ENCODE assay signal across 11 cellular contexts in genomic region chr9:136090768-136091581, GRCh38. TPM values are rescaled to one million over a fixed set of nuclear protein-coding genes. Genes with fewer than 3 reads are reported as not detected.
DNase-seq lines count a peak whose midpoint lies in the region; ATAC-seq, FAIRE-seq and TF ChIP-seq lines count a peak whose summit lies in the region.
"Had no signal": no experiment of that assay in that cellular context is flagged by ENCODE, and none has a peak within 500 bp of the region (broad histone marks: within the 10 kb centered on the region; RNA-seq: fewer than 3 reads in every experiment).

No MANE protein-coding gene starts in this region.

- H3K4me1 Mint-ChIP-seq in activated T-helper 17 cell treated with anti-CD3 and anti-CD28 coated beads, Interleukin-2, amount 50 U/mL, for 72 hours, result no peaks in the 10 kb centered on the region
- no peaks in the 10 kb centered on the region for H3K4me1 Mint-ChIP-seq in endothelial cell (ENCODE audit: unreplicated experiment)

- no peaks in the 10 kb centered on the region for H3K27me3 Mint-ChIP-seq in activated T-helper 17 cell treated with anti-CD3 and anti-CD28 coated beads, Interleukin-2, amount 50 U/mL, for 72 hours
- peaks cover 10% of the 10 kb centered on the region for H3K27me3 Mint-ChIP-seq in endothelial cell (ENCODE audit: unreplicated experiment)

- intact Hi-C loops in left ventricle myocardium superior (cut with micrococcal nuclease), result no loop called here
- intact Hi-C loops in gastrocnemius medialis (cut with DNase I; ENCODE audit: low total_unique reads), result loop anchor here (5.0 kb wide), 1 partner anchor 184 kb away; the partner anchor contains the start of gene CAMSAP1

- no peak overlapping the region for H3K4me3 Mint-ChIP-seq in activated T-helper 17 cell treated with anti-CD3 and anti-CD28 coated beads, Interleukin-2, amount 50 U/mL, for 72 hours
- no peak overlapping the region for H3K4me3 Mint-ChIP-seq in endothelial cell (ENCODE audit: unreplicated experiment)

- DNase-seq in left ventricle myocardium superior (peak; percentile 84), gastrocnemius medialis (peak in 1 of 2 donors; percentile 43), superior temporal gyrus (ENCODE audit: extremely low spot score) (no peak), endothelial cell (ENCODE audit: low spot score) (no peak)
- DNase-seq: hippocampal formation had no signal

- peak overlapping the region; percentile 95 to 100 (median 98) for H3K27ac ChIP-seq in gastrocnemius medialis
- H3K27ac ChIP-seq: parathyroid adenoma had no signal

- no peak for TF ChIP-seq CTCF in gastrocnemius medialis (IDR thresholded peaks at IDR 0.05 in 4 of 5, conservative IDR thresholded peaks at IDR 0.05 in 1 of 5)
- no peak for TF ChIP-seq CTCF in endothelial cell (IDR thresholded peaks at IDR 0.05; ENCODE audit: unreplicated experiment)

- no peaks in the 10 kb centered on the region for H3K9me3 ChIP-seq in gastrocnemius medialis

- no peaks in the 10 kb centered on the region for H3K36me3 Mint-ChIP-seq in activated T-helper 17 cell treated with anti-CD3 and anti-CD28 coated beads, Interleukin-2, amount 50 U/mL, for 72 hours (ENCODE audit: low read depth)
- no peaks in the 10 kb centered on the region for H3K36me3 Mint-ChIP-seq in endothelial cell (ENCODE audit: low read depth, unreplicated experiment)

- no peak for ATAC-seq in activated T-helper 17 cell treated with anti-CD3 and anti-CD28 coated beads, Interleukin-2, amount 50 U/mL, for 72 hours (replicated peaks)
- ATAC-seq in left ventricle myocardium superior (peak; percentile 50), gastrocnemius medialis (peak in 1 of 2 donors; percentile 0), GM21576 (IDR thresholded peaks at IDR 0.05; ENCODE audit: unreplicated experiment) (no peak), GM19397 (IDR thresholded peaks at IDR 0.05; ENCODE audit: unreplicated experiment) (no peak)

- no peaks in the 10 kb centered on the region for H3K27me3 ChIP-seq in gastrocnemius medialis

- in situ Hi-C loops in gastrocnemius medialis (cut with MboI; ENCODE audit: low sequenced_read_pairs in 4 of 4), result loop anchor here in 1 of 4 donors (10.0 kb wide), 1 partner anchor 126 kb away; the partner anchor contains the start of gene UBAC1

- TF ChIP-seq POLR2A in gastrocnemius medialis (IDR thresholded peaks at IDR 0.05), result no peak

- no peaks in the 10 kb centered on the region for H3K36me3 ChIP-seq in gastrocnemius medialis

- H3K9me3 Mint-ChIP-seq in activated T-helper 17 cell treated with anti-CD3 and anti-CD28 coated beads, Interleukin-2, amount 50 U/mL, for 72 hours, result no peaks in the 10 kb centered on the region
- no peaks in the 10 kb centered on the region for H3K9me3 Mint-ChIP-seq in endothelial cell (ENCODE audit: unreplicated experiment)

- FAIRE-seq in G401.6 (lab: Jason Lieb, UNC), result peak; percentile 45
- FAIRE-seq: colon had no signal

- peak overlapping the region; percentile 2 to 38 (median 13) for H3K4me3 ChIP-seq in gastrocnemius medialis

- peaks cover 80% of the 10 kb centered on the region in 2 donors for H3K4me1 ChIP-seq in gastrocnemius medialis

- H3K27ac Mint-ChIP-seq in activated T-helper 17 cell treated with anti-CD3 and anti-CD28 coated beads, Interleukin-2, amount 50 U/mL, for 72 hours, result peak overlapping the region; percentile 38
- no peak overlapping the region for H3K27ac Mint-ChIP-seq in endothelial cell (ENCODE audit: unreplicated experiment)

RNA-seq across cellular contexts. Expression of gene NACC2, which starts 4.1 kb away (rescaled TPM):
- 1 to 10 TPM; 7.8 to 9.7 TPM for total RNA-seq in activated T-helper 17 cell treated with anti-CD3 and anti-CD28 coated beads, Interleukin-2, amount 50 U/mL, for 72 hours
- 39.1 TPM for total RNA-seq in left ventricle myocardium superior
- total RNA-seq in gastrocnemius medialis, result 10 to 100 TPM; 26.0 to 51.7 (median 43.5) TPM
- 9.6 TPM for total RNA-seq in endothelial cell (ENCODE audit: unreplicated experiment)

RNA-seq across cellular contexts. Expression of gene TMEM250, which starts 27.7 kb away (rescaled TPM):
- 10 to 100 TPM; 28.2 to 37.7 TPM for total RNA-seq in activated T-helper 17 cell treated with anti-CD3 and anti-CD28 coated beads, Interleukin-2, amount 50 U/mL, for 72 hours
- total RNA-seq in left ventricle myocardium superior (16.6 TPM), gastrocnemius medialis (10 to 100 TPM; 25.7 to 46.9 (median 41.5) TPM), endothelial cell (ENCODE audit: unreplicated experiment) (33.6 TPM)
